Comparison of ENCODE assay signal across 8 cellular contexts in the genomic region with DNA sequence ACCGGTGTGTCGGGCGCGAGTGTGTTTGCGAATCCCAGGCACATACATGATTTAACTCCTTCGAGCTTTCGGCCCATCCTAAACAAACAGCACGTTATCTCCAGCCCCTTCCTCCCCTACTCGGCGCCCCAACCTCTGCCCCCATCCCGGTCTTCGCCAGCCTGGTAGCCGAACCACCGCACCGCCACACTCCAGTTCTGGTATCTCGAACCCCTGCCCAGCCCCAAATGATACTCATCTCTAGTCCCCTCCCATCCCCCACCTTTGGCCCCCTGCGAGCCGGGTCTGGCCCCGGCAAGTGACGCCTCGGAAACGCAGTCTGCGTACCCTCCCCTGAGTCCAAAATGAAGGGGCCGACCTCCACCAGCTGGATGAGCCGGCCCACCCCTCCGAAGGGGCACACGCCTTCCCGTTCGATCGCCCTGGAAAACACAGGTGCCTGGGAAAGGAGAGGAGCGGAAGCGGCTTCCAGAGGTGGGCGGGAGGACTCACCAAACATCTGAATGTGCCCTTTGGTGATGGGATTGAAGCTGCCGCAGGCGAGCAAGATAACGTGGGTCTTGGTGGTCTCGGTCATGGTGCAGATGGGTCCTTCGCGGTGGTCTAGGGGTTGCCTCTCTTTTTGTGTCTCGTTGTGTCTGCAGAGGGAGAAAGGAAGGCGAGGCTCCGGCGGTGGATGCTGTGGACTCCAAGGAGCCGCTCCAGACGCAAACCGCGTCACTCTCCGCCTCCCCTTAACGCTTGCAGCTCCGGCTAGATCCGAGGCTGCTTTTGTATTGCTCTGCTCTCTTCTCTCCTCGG. TPM values are rescaled to one million over a fixed set of nuclear protein-coding genes. Genes with fewer than 3 reads are reported as not detected.
DNase-seq lines count a peak whose midpoint lies in the region; ATAC-seq lines count a peak whose summit lies in the region.

A gene (minus strand): TSS at position 690 of the 801 bp plus-strand sequence. CDS start 113 bp downstream, at position 577.

- DNase-seq in H7 (peak; percentile 78), NCI-H526 (lab: John Stamatoyannopoulos, UW) (peak; percentile 94 to 96), midbrain (lab: John Stamatoyannopoulos, UW) (peak; percentile 11), aorta (peak in 1 of 2 donors; percentile 46), NCI-H226 (no peak), H4 (ENCODE audit: low spot score) (no peak)
- DNase-seq in stimulated activated CD4-positive, alpha-beta T cell treated with anti-CD3 and anti-CD28 coated beads, Interleukin-1b, Interleukin-23, amount 100 ng/mL, for 48 hours: no peak

- WGBS in ectodermal cell, 2 experiments: 0 to 1% methylated on average over 52 of the region's 52 CpGs
- 1% methylated on average over 50 to 52 of the region's 52 CpGs for WGBS in aorta, 2 donors

- H3K27ac ChIP-seq in ectodermal cell (ENCODE audit: insufficient read depth, low read depth, low read length, poor library complexity, severe bottlenecking) (no peak within 1 kb of the TSS), aorta (ENCODE audit: low read depth in 1 of 2, low read length in 2 of 2) (no peak within 1 kb of the TSS)

- H3K4me1 ChIP-seq in ectodermal cell (ENCODE audit: control insufficient read depth, insufficient read depth, low read length): peaks cover 8% of the 10 kb centered on the region
- no peaks in the 10 kb centered on the region for H3K4me1 ChIP-seq in aorta (ENCODE audit: control insufficient read depth in 1 of 2, insufficient read depth in 2 of 2, low read length in 2 of 2)

- H3K27me3 ChIP-seq in H7 (ENCODE audit: control insufficient read depth, insufficient read depth, low read length) (peaks cover 29% of the 10 kb centered on the region), ectodermal cell (ENCODE audit: control insufficient read depth, insufficient read depth, low read length, poor library complexity, severe bottlenecking) (peaks cover 48% of the 10 kb centered on the region), aorta (ENCODE audit: control insufficient read depth in 1 of 2, insufficient read depth in 2 of 2, low read length in 1 of 2) (no peaks in the 10 kb centered on the region)

- H3K9me3 ChIP-seq in ectodermal cell (ENCODE audit: control insufficient read depth, low read length): no peaks in the 10 kb centered on the region
- H3K9me3 ChIP-seq in aorta (ENCODE audit: control insufficient read depth, low read length): no peaks in the 10 kb centered on the region

- ATAC-seq in aorta (ENCODE audit: low FRiP score): peak; percentile 24

- no peaks in the 10 kb centered on the region for H3K36me3 ChIP-seq in H7 (replicated peaks; ENCODE audit: control insufficient read depth, insufficient read depth, low read length)
- no peaks in the 10 kb centered on the region for H3K36me3 ChIP-seq in ectodermal cell (ENCODE audit: control insufficient read depth, insufficient read depth, low read length)
- no peaks in the 10 kb centered on the region for H3K36me3 ChIP-seq in aorta (ENCODE audit: control insufficient read depth in 1 of 2, insufficient read depth in 2 of 2, low read length in 1 of 2)

- H3K4me3 ChIP-seq in H7 (ENCODE audit: insufficient read depth, low read depth, low read length) (peak within 1 kb of the TSS; percentile 63), ectodermal cell (ENCODE audit: insufficient read depth, low read depth, low read length) (peak within 1 kb of the TSS; percentile 43), aorta (ENCODE audit: low read length in 2 of 2) (peak within 1 kb of the TSS in 1 of 2 donors; percentile 2)

- intact Hi-C loops in aorta (cut with DNase I): no loop called here

RNA-seq across cellular contexts. Expression of the gene that starts here (rescaled TPM):
- 1.6 and 5.2 TPM in 2 replicates for total RNA-seq in H7 (2014; rRNA removed; shearing (Covaris generic))
- 3.2 TPM for polyA plus RNA-seq in ectodermal cell (2013, experiment 1 of 4)
- polyA plus RNA-seq in ectodermal cell (2013, experiment 2 of 4): 3.6 TPM
- 4.1 TPM for polyA plus RNA-seq in ectodermal cell (2013, experiment 3 of 4)
- 6.8 TPM for polyA plus RNA-seq in ectodermal cell (2013, experiment 4 of 4)
- total RNA-seq in aorta: 1 to 10 TPM; 1.3 to 2.8 TPM
- under 1 TPM in 1 of 2 donors, not detected in 1; 0.25 TPM for polyA plus RNA-seq in aorta
- 0.14 and 1.4 TPM in 2 replicates for total RNA-seq in H4 (2014; rRNA removed; shearing (Covaris generic))

Comparison
In these comparisons a context has a peak if more than half of its experiments do, and no peak if none do; other contexts are left out.
1. DNase-seq: peak in H7 (single experiment), NCI-H526 (2 of 2) and midbrain (single experiment); none in NCI-H226 (single experiment), H4 (single experiment) and stimulated activated CD4-positive, alpha-beta T cell treated with anti-CD3 and anti-CD28 coated beads, Interleukin-1b, Interleukin-23, amount 100 ng/mL, for 48 hours (single experiment).